8 cellular contexts compared by ENCODE assay signal in the genomic region with DNA sequence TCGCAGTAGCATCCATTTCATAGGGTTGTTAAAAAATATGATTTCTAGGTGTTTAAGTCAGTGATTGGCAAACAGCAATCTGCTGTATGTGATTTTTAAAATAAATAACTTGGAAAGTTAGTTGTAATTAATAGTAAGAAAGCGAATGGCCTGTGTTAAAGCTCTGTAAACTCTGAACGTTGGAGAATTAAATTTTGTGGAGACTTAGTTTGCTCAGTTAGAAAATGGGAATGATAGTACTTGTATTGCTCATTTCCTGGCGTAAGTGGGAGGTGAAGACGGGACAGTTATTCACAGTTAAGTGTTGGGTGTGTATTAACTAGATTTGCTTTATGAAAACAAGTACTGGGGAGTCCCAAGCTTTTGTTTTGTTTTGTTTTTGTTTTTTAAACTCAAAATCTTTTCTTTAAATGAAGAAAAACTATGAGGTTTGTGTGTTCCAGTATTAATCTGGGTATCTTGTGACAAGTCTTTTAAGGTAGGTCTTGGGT. TPM values are rescaled to one million over a fixed set of nuclear protein-coding genes. Genes with fewer than 3 reads are reported as not detected.
A peak's percentile ranks its signal among the peaks of the same experiment; 100 is the strongest.
DNase-seq lines count a peak whose midpoint lies in the region; ATAC-seq and TF ChIP-seq lines count a peak whose summit lies in the region.

No MANE protein-coding gene starts in this region.

- H3K4me1 ChIP-seq in tibial artery, result peaks cover 0 to 48% (median 16%) of the 10 kb centered on the region in 4 donors

- no peak overlapping the region for H3K4me3 Mint-ChIP-seq in activated T-cell treated with anti-CD3 and anti-CD28 coated beads, Interleukin-2, amount 50 U/mL, for 72 hours
- H3K4me3 Mint-ChIP-seq in activated naive CD8-positive, alpha-beta T cell, result no peak overlapping the region

- no peak for ATAC-seq in activated T-cell treated with anti-CD3 and anti-CD28 coated beads, Interleukin-2, amount 50 U/mL, for 72 hours (replicated peaks in 1 of 2)
- ATAC-seq in GM18870 (IDR thresholded peaks at IDR 0.05; ENCODE audit: unreplicated experiment), result no peak

- H3K36me3 Mint-ChIP-seq in activated T-cell treated with anti-CD3 and anti-CD28 coated beads, Interleukin-2, amount 50 U/mL, for 72 hours (ENCODE audit: insufficient read depth in 2 of 2), result peaks cover 12 to 34% of the 10 kb centered on the region in 2 donors
- peaks cover 9% of the 10 kb centered on the region for H3K36me3 Mint-ChIP-seq in activated naive CD8-positive, alpha-beta T cell

- H3K4me1 Mint-ChIP-seq in activated T-cell treated with anti-CD3 and anti-CD28 coated beads, Interleukin-2, amount 50 U/mL, for 72 hours (ENCODE audit: low read depth), result peaks cover 48% of the 10 kb centered on the region
- peaks cover 53% of the 10 kb centered on the region for H3K4me1 Mint-ChIP-seq in activated naive CD8-positive, alpha-beta T cell (ENCODE audit: low read depth)

- no peaks in the 10 kb centered on the region for H3K27me3 Mint-ChIP-seq in activated T-cell treated with anti-CD3 and anti-CD28 coated beads, Interleukin-2, amount 50 U/mL, for 72 hours (ENCODE audit: low read depth)
- H3K27me3 Mint-ChIP-seq in activated naive CD8-positive, alpha-beta T cell, result no peaks in the 10 kb centered on the region

- DNase-seq in activated T-cell treated with anti-CD3 and anti-CD28 coated beads, Interleukin-2, amount 50 U/mL, for 72 hours, result no peak
- DNase-seq in activated T-cell treated with anti-CD3 and anti-CD28 coated beads, Interleukin-2, amount 50 U/mL, for 1 hour, result no peak
- DNase-seq in kidney glomerular epithelial cell (lab: John Stamatoyannopoulos, UW), result peak; percentile 23
- DNase-seq in tibial artery, result no peak
- no peak for DNase-seq in RPMI8226
- no peak for DNase-seq in anterior cingulate cortex (lab: John Stamatoyannopoulos, UW)

- peak overlapping the region; percentile 90 to 95 for H3K4me3 ChIP-seq in tibial artery

- TF ChIP-seq CTCF in tibial artery (IDR thresholded peaks at IDR 0.05), result no peak

- H3K27me3 ChIP-seq in tibial artery, result no peaks in the 10 kb centered on the region

- H3K27ac ChIP-seq in tibial artery, result peak overlapping the region; percentile 91 to 97

- no peaks in the 10 kb centered on the region for H3K9me3 ChIP-seq in tibial artery

- no peaks in the 10 kb centered on the region for H3K36me3 ChIP-seq in tibial artery

- H3K27ac Mint-ChIP-seq in activated T-cell treated with anti-CD3 and anti-CD28 coated beads, Interleukin-2, amount 50 U/mL, for 72 hours, result peak overlapping the region; percentile 96
- peak overlapping the region; percentile 88 for H3K27ac Mint-ChIP-seq in activated naive CD8-positive, alpha-beta T cell

- intact Hi-C loops in tibial artery (cut with DNase I; ENCODE audit: low total_unique reads), result no loop called here

- no peaks in the 10 kb centered on the region for H3K9me3 Mint-ChIP-seq in activated T-cell treated with anti-CD3 and anti-CD28 coated beads, Interleukin-2, amount 50 U/mL, for 72 hours
- H3K9me3 Mint-ChIP-seq in activated naive CD8-positive, alpha-beta T cell (ENCODE audit: low read depth), result no peaks in the 10 kb centered on the region

RNA-seq across cellular contexts. Expression of gene CACYBP, which starts 1.0 kb away (rescaled TPM):
- total RNA-seq in activated T-cell treated with anti-CD3 and anti-CD28 coated beads, Interleukin-2, amount 50 U/mL, for 72 hours, result 100 to 1,000 TPM; 270 to 306 TPM

RNA-seq across cellular contexts. Expression of gene MRPS14, which starts 22.5 kb away (rescaled TPM):
- 10 to 100 TPM; 28.7 to 30.1 TPM for total RNA-seq in activated T-cell treated with anti-CD3 and anti-CD28 coated beads, Interleukin-2, amount 50 U/mL, for 72 hours
